In the genomic region with DNA sequence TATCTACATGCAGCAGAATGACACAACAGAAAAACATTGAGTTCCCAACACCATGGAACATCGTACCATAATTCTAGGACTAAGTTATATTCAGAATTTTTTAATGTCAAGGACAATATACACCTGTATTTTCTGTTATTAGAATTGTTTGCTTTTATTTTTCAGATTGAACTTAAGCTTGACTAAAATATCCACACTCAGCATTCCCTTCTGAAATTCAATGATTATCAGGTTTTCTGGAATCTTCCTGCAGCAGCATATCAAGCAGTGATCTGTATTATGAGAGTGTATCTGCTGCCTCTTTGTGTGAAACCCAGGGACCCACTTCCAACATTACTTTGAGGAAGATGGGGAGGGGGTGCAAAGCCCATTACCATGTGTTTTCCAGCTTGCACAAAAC, we compare ENCODE assay signal across 1 cellular context.
TF ChIP-seq lines count a peak whose summit lies in the region.

No MANE protein-coding gene starts in this region.

TF ChIP-seq in HepG2, 621 proteins besides CTCF, POLR2A, EP300 and RAD21 (continued from another document):
- TF ChIP-seq MAFK (conservative IDR thresholded peaks at IDR 0.05 in 1 of 2, IDR thresholded peaks at IDR 0.05 in 1 of 2; ENCODE audit: low read length in 2 of 2): peak in 1 of 2 experiments; percentile 63; a peak in 2 of 4 replicates
TF ChIP-seq in HepG2: peak in this region for 2.
